ENCODE assay signal across 12 cellular contexts in genomic region chr20:37352611-37352980, GRCh38.
"Had no signal": no experiment of that assay in that cellular context is flagged by ENCODE, and none has a peak within 500 bp of the region (broad histone marks: within the 10 kb centered on the region; RNA-seq: fewer than 3 reads in every experiment).

No MANE protein-coding gene starts in this region.

- H3K27me3 ChIP-seq: adrenal gland, esophagus muscularis mucosa, tibial artery, vagina had no signal

- H3K27ac ChIP-seq: esophagus muscularis mucosa, lower lobe of right lung, tibial artery, vagina had no signal

- H3K36me3 ChIP-seq: adrenal gland, vagina had no signal

- H3K9me3 ChIP-seq: adrenal gland, esophagus muscularis mucosa, lower lobe of right lung, tibial artery, vagina had no signal

- DNase-seq: activated CD4-positive, alpha-beta T cell treated with anti-CD3 and anti-CD28 coated beads, Interleukin-2, amount 50 U/mL, for 1 hour; activated CD4-positive, CD25-positive, alpha-beta regulatory T cell; activated naive CD4-positive, alpha-beta T cell treated with anti-CD3 and anti-CD28 coated beads, Interleukin-2, amount 50 U/mL, for 16 hours; left cardiac atrium; lower lobe of right lung; stimulated activated CD4-positive, alpha-beta T cell treated with anti-CD3 and anti-CD28 coated beads, Interleukin-12 subunit alpha, Interleukin-12 subunit beta, amount 100 ng/mL, for 4 hours; stimulated activated CD4-positive, alpha-beta T cell treated with anti-CD3 and anti-CD28 coated beads, Interleukin-2, amount 100 ng/mL, for 24 hours; SW 1271; tibial artery had no signal

- ATAC-seq: left cardiac atrium, lower lobe of right lung had no signal

- H3K4me3 ChIP-seq: adrenal gland, esophagus muscularis mucosa, lower lobe of right lung, tibial artery, vagina had no signal
